29 cellular contexts compared by ENCODE assay signal in genomic region chr1:214072758-214073157, GRCh38.
"Had no signal": no experiment of that assay in that cellular context is flagged by ENCODE, and none has a peak within 500 bp of the region (broad histone marks: within the 10 kb centered on the region; RNA-seq: fewer than 3 reads in every experiment).

No MANE protein-coding gene starts in this region.

- H3K4me1 Mint-ChIP-seq: activated B cell treated with CpG ODN at 0.5 μM for 24 hours; activated naive CD4-positive, alpha-beta T cell treated with anti-CD3 and anti-CD28 coated beads, Interleukin-2, amount 10 ng/mL, durations not matched to agents 7 days and 5 days; activated naive CD8-positive, alpha-beta T cell treated with anti-CD3 and anti-CD28 coated beads, Interleukin-2, amount 50 U/mL, for 24 hours; central memory CD8-positive, alpha-beta T cell had no signal

- H3K27ac ChIP-seq: brain microvascular endothelial cell, VCaP had no signal

- H3K27ac Mint-ChIP-seq: activated B cell treated with CpG ODN at 0.5 μM for 24 hours; activated CD4-positive, alpha-beta memory T cell treated with anti-CD3 and anti-CD28 coated beads for 36 hours; activated naive CD4-positive, alpha-beta T cell treated with anti-CD3 and anti-CD28 coated beads, Interleukin-2, amount 10 ng/mL, durations not matched to agents 7 days and 5 days; activated naive CD8-positive, alpha-beta T cell; activated naive CD8-positive, alpha-beta T cell treated with anti-CD3 and anti-CD28 coated beads, Interleukin-2, amount 50 U/mL, for 24 hours; activated T-helper 1 cell treated with anti-CD3 and anti-CD28 coated beads, Interleukin-12 subunit alpha, Interleukin-12 subunit beta, Interleukin-2, Interleukin-4 antibody, amounts not matched to agents 30 ng/mL and 10 ng/mL and 1 ng/mL, durations not matched to agents 14 hours and 24 hours and 36 hours had no signal

- H3K36me3 Mint-ChIP-seq: activated CD4-positive, alpha-beta memory T cell treated with anti-CD3 and anti-CD28 coated beads for 36 hours; activated naive CD4-positive, alpha-beta T cell treated with anti-CD3 and anti-CD28 coated beads, Interleukin-2, amount 10 ng/mL, durations not matched to agents 7 days and 5 days had no signal

- H3K27me3 ChIP-seq: brain microvascular endothelial cell had no signal

- H3K4me3 Mint-ChIP-seq: activated B cell treated with CpG ODN at 0.5 μM for 24 hours; activated CD4-positive, alpha-beta memory T cell treated with anti-CD3 and anti-CD28 coated beads for 36 hours; activated naive CD4-positive, alpha-beta T cell treated with anti-CD3 and anti-CD28 coated beads, Interleukin-2, amount 10 ng/mL, durations not matched to agents 7 days and 5 days; activated naive CD8-positive, alpha-beta T cell; activated naive CD8-positive, alpha-beta T cell treated with anti-CD3 and anti-CD28 coated beads, Interleukin-2, amount 50 U/mL, for 24 hours; activated T-cell treated with anti-CD3 and anti-CD28 coated beads, Interleukin-2, amount 50 U/mL, for 4 hours; activated T-helper 1 cell treated with anti-CD3 and anti-CD28 coated beads, Interleukin-12 subunit alpha, Interleukin-12 subunit beta, Interleukin-2, Interleukin-4 antibody, amounts not matched to agents 30 ng/mL and 10 ng/mL and 1 ng/mL, durations not matched to agents 14 hours and 24 hours and 36 hours; central memory CD8-positive, alpha-beta T cell had no signal

- H3K9me3 Mint-ChIP-seq: activated B cell treated with CpG ODN at 0.5 μM for 24 hours; activated CD4-positive, alpha-beta memory T cell treated with anti-CD3 and anti-CD28 coated beads for 36 hours; activated naive CD4-positive, alpha-beta T cell treated with anti-CD3 and anti-CD28 coated beads, Interleukin-2, amount 10 ng/mL, durations not matched to agents 7 days and 5 days; activated naive CD8-positive, alpha-beta T cell treated with anti-CD3 and anti-CD28 coated beads, Interleukin-2, amount 50 U/mL, for 24 hours; activated T-cell treated with anti-CD3 and anti-CD28 coated beads, Interleukin-2, amount 50 U/mL, for 4 hours; activated T-helper 1 cell treated with anti-CD3 and anti-CD28 coated beads, Interleukin-12 subunit alpha, Interleukin-12 subunit beta, Interleukin-2, Interleukin-4 antibody, amounts not matched to agents 30 ng/mL and 10 ng/mL and 1 ng/mL, durations not matched to agents 14 hours and 24 hours and 36 hours had no signal

- H3K27me3 Mint-ChIP-seq: activated CD4-positive, alpha-beta memory T cell treated with anti-CD3 and anti-CD28 coated beads for 36 hours had no signal

- DNase-seq: activated B cell treated with CpG ODN at 0.5 μM for 24 hours; activated CD4-positive, alpha-beta memory T cell treated with anti-CD3 and anti-CD28 coated beads for 36 hours; activated CD4-positive, alpha-beta T cell treated with anti-CD3 and anti-CD28 coated beads for 4 hours; activated CD4-positive, alpha-beta T cell treated with anti-CD3 and anti-CD28 coated beads, Interleukin-2, amount 50 U/mL, for 1 hour; activated CD4-positive, CD25-positive, alpha-beta regulatory T cell treated with anti-CD3 and anti-CD28 coated beads, Interleukin-2, amount 50 U/mL, for 72 hours; activated CD8-positive, alpha-beta memory T cell treated with anti-CD3 and anti-CD28 coated beads, Interleukin-2, amount 50 U/mL, for 4 hours; activated effector memory CD4-positive, alpha-beta T cell treated with Interleukin-2 at 50 U/mL for 16 hours; activated naive CD4-positive, alpha-beta T cell treated with anti-CD3 and anti-CD28 coated beads, Interleukin-2, amount 10 ng/mL, durations not matched to agents 7 days and 5 days; activated naive CD8-positive, alpha-beta T cell treated with anti-CD3 and anti-CD28 coated beads, Interleukin-2, amount 50 U/mL, for 24 hours; activated T-cell treated with anti-CD3 and anti-CD28 coated beads for 4 hours; activated T-cell treated with anti-CD3 and anti-CD28 coated beads, Interleukin-2, amount 50 U/mL, for 4 hours; anterior cingulate cortex; brain microvascular endothelial cell; MM.1S; MV-4-11; NCI-H1092; NCI-H1436 treated with DMSO at 0.1 percent for 48 hours; NCI-H2029; NCI-H345; NCI-H524 treated with DMSO at 0.1 percent for 48 hours; Right ventricle myocardium superior; SW 1271; T-helper 1 cell; T-helper 2 cell; T-helper 9 cell had no signal

- ATAC-seq: activated naive CD8-positive, alpha-beta T cell treated with anti-CD3 and anti-CD28 coated beads, Interleukin-2, amount 50 U/mL, for 24 hours; activated T-cell treated with anti-CD3 and anti-CD28 coated beads, Interleukin-2, amount 50 U/mL, for 4 hours had no signal

- H3K36me3 ChIP-seq: brain microvascular endothelial cell had no signal
